ENCODE assay signal across 17 cellular contexts in genomic region chr1:149877211-149877946, GRCh38.
"Had no signal": no experiment of that assay in that cellular context is flagged by ENCODE, and none has a peak within 500 bp of the region (broad histone marks: within the 10 kb centered on the region; RNA-seq: fewer than 3 reads in every experiment).

No MANE protein-coding gene starts in this region.

- H3K9me3 ChIP-seq: breast epithelium, prostate gland, sigmoid colon, SJCRH30 had no signal

- H3K27ac Mint-ChIP-seq: activated T-helper 17 cell treated with anti-CD3 and anti-CD28 coated beads, Interleukin-2, amount 50 U/mL, for 72 hours; endodermal cell; natural killer cell treated with Interleukin-12 subunit alpha and Interleukin-12 subunit beta and Interleukin-15 and Interleukin-18, amount 100 ng/mL, for 72 hours had no signal

- H3K27ac ChIP-seq: breast epithelium, prostate gland, sigmoid colon, SJCRH30 had no signal

- H3K27me3 Mint-ChIP-seq: activated T-helper 17 cell treated with anti-CD3 and anti-CD28 coated beads, Interleukin-2, amount 50 U/mL, for 72 hours; natural killer cell treated with Interleukin-12 subunit alpha and Interleukin-12 subunit beta and Interleukin-15 and Interleukin-18, amount 100 ng/mL, for 72 hours had no signal

- H3K4me1 Mint-ChIP-seq: endodermal cell had no signal

- H3K4me1 ChIP-seq: breast epithelium, prostate gland, sigmoid colon, SJCRH30 had no signal

- H3K4me3 ChIP-seq: breast epithelium, lung, prostate gland, sigmoid colon, SJCRH30 had no signal

- DNase-seq: activated CD4-positive, alpha-beta T cell treated with anti-CD3 and anti-CD28 coated beads for 4 hours; anterior cingulate cortex; endodermal cell; hypothalamus; kidney glomerular epithelial cell; occipital lobe; sigmoid colon; SJCRH30; stimulated activated naive CD4-positive, alpha-beta T cell treated with Interleukin-2 at 50 U/mL for 16 hours; T1000; trophoblast cell had no signal

- H3K36me3 ChIP-seq: breast epithelium, prostate gland, sigmoid colon, SJCRH30 had no signal

- H3K27me3 ChIP-seq: breast epithelium, sigmoid colon, SJCRH30 had no signal

- H3K36me3 Mint-ChIP-seq: activated naive CD4-positive, alpha-beta T cell treated with anti-CD3 and anti-CD28 coated beads, Interleukin-2, amount 50 U/mL, for 72 hours; natural killer cell treated with Interleukin-12 subunit alpha and Interleukin-12 subunit beta and Interleukin-15 and Interleukin-18, amount 100 ng/mL, for 72 hours had no signal

- ATAC-seq: activated naive CD4-positive, alpha-beta T cell treated with anti-CD3 and anti-CD28 coated beads, Interleukin-2, amount 50 U/mL, for 72 hours; activated T-helper 17 cell treated with anti-CD3 and anti-CD28 coated beads, Interleukin-2, amount 50 U/mL, for 72 hours; natural killer cell treated with Interleukin-12 subunit alpha and Interleukin-12 subunit beta and Interleukin-15 and Interleukin-18, amount 100 ng/mL, for 72 hours had no signal

- H3K4me3 Mint-ChIP-seq: activated T-helper 17 cell treated with anti-CD3 and anti-CD28 coated beads, Interleukin-2, amount 50 U/mL, for 72 hours; endodermal cell; natural killer cell treated with Interleukin-12 subunit alpha and Interleukin-12 subunit beta and Interleukin-15 and Interleukin-18, amount 100 ng/mL, for 72 hours had no signal

- H3K9me3 Mint-ChIP-seq: activated T-helper 17 cell treated with anti-CD3 and anti-CD28 coated beads, Interleukin-2, amount 50 U/mL, for 72 hours; endodermal cell; natural killer cell treated with Interleukin-12 subunit alpha and Interleukin-12 subunit beta and Interleukin-15 and Interleukin-18, amount 100 ng/mL, for 72 hours had no signal
